8 cellular contexts compared by ENCODE assay signal in the genomic region with DNA sequence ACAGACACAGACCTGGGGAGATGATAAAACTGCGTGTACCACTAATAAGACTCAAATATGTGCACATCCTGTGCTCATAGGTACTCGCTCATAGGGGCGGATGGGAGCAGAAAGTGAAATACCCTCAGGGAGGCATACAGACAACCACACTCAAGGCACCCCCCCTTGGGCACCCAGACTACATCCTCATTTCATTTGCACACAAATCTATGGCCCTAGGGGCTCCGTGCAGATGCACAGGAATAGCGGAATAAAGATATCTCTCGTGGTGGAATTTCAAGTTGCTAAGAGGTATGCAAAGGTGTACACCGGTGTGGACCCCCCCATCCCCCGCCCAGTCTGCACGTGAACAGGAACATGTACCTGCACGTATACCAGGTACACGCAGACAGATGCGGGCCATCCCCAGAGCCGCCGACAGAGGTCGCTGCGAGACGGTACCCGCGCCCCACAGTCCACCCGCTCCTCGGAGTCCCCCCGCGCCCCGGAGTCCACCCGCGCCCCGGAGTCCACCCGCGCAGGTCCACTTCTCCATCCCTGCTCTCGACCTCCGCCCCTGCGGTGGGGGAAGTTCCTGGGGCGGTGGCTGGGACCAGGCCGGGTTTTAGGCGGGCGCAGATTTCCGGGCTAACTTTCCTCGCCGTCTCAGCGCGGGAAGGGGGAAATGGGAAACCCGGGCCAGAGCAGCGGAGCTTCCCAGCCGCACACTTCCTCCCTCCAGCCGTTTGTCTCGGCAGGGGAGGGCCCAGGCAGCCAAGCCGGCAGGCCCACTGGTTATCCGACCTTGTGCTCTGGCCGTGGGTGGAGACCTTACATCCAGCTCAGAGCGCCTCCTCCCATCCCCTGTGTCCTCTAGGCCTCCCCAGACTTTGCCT. TPM values are rescaled to one million over a fixed set of nuclear protein-coding genes. Genes with fewer than 3 reads are reported as not detected.
DNase-seq lines count a peak whose midpoint lies in the region; ATAC-seq and TF ChIP-seq lines count a peak whose summit lies in the region.

No MANE protein-coding gene starts in this region.

- WGBS in mesodermal cell (ENCODE audit: insufficient coverage in 2 of 2), 2 experiments = 11 to 12% methylated on average over 23 to 24 of the region's 50 CpGs

- no peaks in the 10 kb centered on the region for H3K27me3 ChIP-seq in effector memory CD4-positive, alpha-beta T cell (replicated peaks; ENCODE audit: control insufficient read depth, insufficient read depth, low read length, poor library complexity, severe bottlenecking)

- H3K9me3 Mint-ChIP-seq in activated CD4-positive, alpha-beta memory T cell treated with anti-CD3 and anti-CD28 coated beads, Interleukin-2, amount 10 ng/mL, durations not matched to agents 7 days and 5 days = peaks cover 6% of the 10 kb centered on the region

- TF ChIP-seq CTCF in GM10266 (IDR thresholded peaks at IDR 0.05; ENCODE audit: control insufficient read depth, insufficient read depth, low read depth, missing control alignments) (peak; percentile 85), HEK293 (tag by site-specific recombination; IDR thresholded peaks at IDR 0.05) (peak; percentile 86)

- peaks cover 53% of the 10 kb centered on the region for H3K4me1 Mint-ChIP-seq in activated CD4-positive, alpha-beta memory T cell treated with anti-CD3 and anti-CD28 coated beads, Interleukin-2, amount 10 ng/mL, durations not matched to agents 7 days and 5 days

- H3K27me3 Mint-ChIP-seq in activated CD4-positive, alpha-beta memory T cell treated with anti-CD3 and anti-CD28 coated beads, Interleukin-2, amount 10 ng/mL, durations not matched to agents 7 days and 5 days = peaks cover 30% of the 10 kb centered on the region

- no peak for ATAC-seq in GM18519 (IDR thresholded peaks at IDR 0.05; ENCODE audit: low FRiP score, unreplicated experiment)

- peaks cover 21% of the 10 kb centered on the region for H3K36me3 Mint-ChIP-seq in activated CD4-positive, alpha-beta memory T cell treated with anti-CD3 and anti-CD28 coated beads, Interleukin-2, amount 10 ng/mL, durations not matched to agents 7 days and 5 days (ENCODE audit: low read depth)

- POLR2A ChIA-PET in HEK293 (lab: Yijun Ruan, JAX) = interaction anchor here (0.7 to 1.6 kb wide), 3 partner anchors 10 to 111 kb away, joined by 3 to 8 read pairs (median 3); no protein-coding TSS in a partner anchor
- POLR2A ChIA-PET in activated CD4-positive, alpha-beta memory T cell treated with anti-CD3 and anti-CD28 coated beads, Interleukin-2, amount 10 ng/mL, durations not matched to agents 7 days and 5 days (lab: Charles Lee) = interaction anchor here (0.5 to 7.5 kb wide), 3 partner anchors 9 to 80 kb away, joined by 4 to 115 read pairs (median 9); no protein-coding TSS in a partner anchor

- peak overlapping the region; percentile 76 for H3K4me3 Mint-ChIP-seq in activated CD4-positive, alpha-beta memory T cell treated with anti-CD3 and anti-CD28 coated beads, Interleukin-2, amount 10 ng/mL, durations not matched to agents 7 days and 5 days

- peak overlapping the region; percentile 70 for H3K27ac ChIP-seq in HEK293 (ENCODE audit: extremely low read depth, low read depth, low read length)
- peak overlapping the region; percentile 51 for H3K27ac ChIP-seq in effector memory CD4-positive, alpha-beta T cell (ENCODE audit: insufficient read depth, low read length, poor library complexity, severe bottlenecking)
- no peak overlapping the region for H3K27ac ChIP-seq in mesodermal cell (ENCODE audit: low read depth, low read length, severe bottlenecking)

- peak; percentile 67 for DNase-seq in GM10266 (ENCODE audit: extremely low spot score)
- DNase-seq in NCI-H510A treated with DMSO at 0.1 percent for 48 hours (lab: John Stamatoyannopoulos, UW) = peak; percentile 8
- DNase-seq in activated CD4-positive, alpha-beta memory T cell treated with anti-CD3 and anti-CD28 coated beads, Interleukin-2, amount 10 ng/mL, durations not matched to agents 7 days and 5 days = peak; percentile 83
- DNase-seq in effector memory CD4-positive, alpha-beta T cell = peak; percentile 49 to 68 (median 57)
- peak; percentile 51 for DNase-seq in stimulated activated CD8-positive, alpha-beta memory T cell treated with anti-CD3 and anti-CD28 coated beads, Interleukin-4, amount 100 ng/mL, for 24 hours (ENCODE audit: low read depth)

- H3K36me3 ChIP-seq in HEK293 (ENCODE audit: control insufficient read depth in 2 of 2, insufficient read depth in 1 of 2, low read length in 2 of 2) (no peaks in the 10 kb centered on the region), mesodermal cell (ENCODE audit: control insufficient read depth, insufficient read depth, low read length) (no peaks in the 10 kb centered on the region)
- no peaks in the 10 kb centered on the region for H3K36me3 ChIP-seq in effector memory CD4-positive, alpha-beta T cell (ENCODE audit: control insufficient read depth, insufficient read depth, low read length)

- H3K9me3 ChIP-seq in HEK293 (ENCODE audit: control insufficient read depth, insufficient read depth, low read depth, low read length) (no peaks in the 10 kb centered on the region), mesodermal cell (ENCODE audit: control insufficient read depth, low read length) (no peaks in the 10 kb centered on the region)
- no peaks in the 10 kb centered on the region for H3K9me3 ChIP-seq in effector memory CD4-positive, alpha-beta T cell (ENCODE audit: control insufficient read depth, low read length)

- CTCF ChIA-PET in HEK293 (lab: Yijun Ruan, JAX) = interaction anchor here (0.6 to 2.6 kb wide), 17 partner anchors 8 to 592 kb away, joined by 3 to 22 read pairs (median 4); no protein-coding TSS in a partner anchor
- CTCF ChIA-PET in activated CD4-positive, alpha-beta memory T cell treated with anti-CD3 and anti-CD28 coated beads, Interleukin-2, amount 10 ng/mL, durations not matched to agents 7 days and 5 days (lab: Charles Lee) = interaction anchor here (0.7 to 2.5 kb wide), 19 partner anchors 10 to 656 kb away, joined by 3 to 21 read pairs (median 4); no protein-coding TSS in a partner anchor

- peak overlapping the region; percentile 63 for H3K4me3 ChIP-seq in HEK293 (ENCODE audit: low read depth, low read length)
- H3K4me3 ChIP-seq in effector memory CD4-positive, alpha-beta T cell (ENCODE audit: insufficient read depth, low read depth, low read length, poor library complexity, severe bottlenecking) = peak overlapping the region; percentile 44
- H3K4me3 ChIP-seq in mesodermal cell (ENCODE audit: extremely low read depth, insufficient read depth, low read length, poor library complexity, severe bottlenecking) = peak overlapping the region; percentile 45

- H3K27ac Mint-ChIP-seq in activated CD4-positive, alpha-beta memory T cell treated with anti-CD3 and anti-CD28 coated beads, Interleukin-2, amount 10 ng/mL, durations not matched to agents 7 days and 5 days = peak overlapping the region; percentile 65

- peaks cover 3% of the 10 kb centered on the region; the same call in 1 of the 2 replicates for H3K4me1 ChIP-seq in HEK293 (ENCODE audit: control insufficient read depth, insufficient read depth, low read length)
- peaks cover 4% of the 10 kb centered on the region for H3K4me1 ChIP-seq in effector memory CD4-positive, alpha-beta T cell (ENCODE audit: control insufficient read depth, insufficient read depth, low read length, poor library complexity, severe bottlenecking)
- no peaks in the 10 kb centered on the region for H3K4me1 ChIP-seq in mesodermal cell (ENCODE audit: control insufficient read depth, insufficient read depth, low read length, poor library complexity, severe bottlenecking)

TF ChIP-seq in HEK293, 187 proteins besides CTCF, POLR2A, EP300 and RAD21 (continues in another document):
- TF ChIP-seq ZNF391 (tag by site-specific recombination; IDR thresholded peaks at IDR 0.05; ENCODE audit: borderline replicate concordance, low read depth) = peak; percentile 55; the same call in 1 of the 2 replicates
- TF ChIP-seq, protein P1, sequence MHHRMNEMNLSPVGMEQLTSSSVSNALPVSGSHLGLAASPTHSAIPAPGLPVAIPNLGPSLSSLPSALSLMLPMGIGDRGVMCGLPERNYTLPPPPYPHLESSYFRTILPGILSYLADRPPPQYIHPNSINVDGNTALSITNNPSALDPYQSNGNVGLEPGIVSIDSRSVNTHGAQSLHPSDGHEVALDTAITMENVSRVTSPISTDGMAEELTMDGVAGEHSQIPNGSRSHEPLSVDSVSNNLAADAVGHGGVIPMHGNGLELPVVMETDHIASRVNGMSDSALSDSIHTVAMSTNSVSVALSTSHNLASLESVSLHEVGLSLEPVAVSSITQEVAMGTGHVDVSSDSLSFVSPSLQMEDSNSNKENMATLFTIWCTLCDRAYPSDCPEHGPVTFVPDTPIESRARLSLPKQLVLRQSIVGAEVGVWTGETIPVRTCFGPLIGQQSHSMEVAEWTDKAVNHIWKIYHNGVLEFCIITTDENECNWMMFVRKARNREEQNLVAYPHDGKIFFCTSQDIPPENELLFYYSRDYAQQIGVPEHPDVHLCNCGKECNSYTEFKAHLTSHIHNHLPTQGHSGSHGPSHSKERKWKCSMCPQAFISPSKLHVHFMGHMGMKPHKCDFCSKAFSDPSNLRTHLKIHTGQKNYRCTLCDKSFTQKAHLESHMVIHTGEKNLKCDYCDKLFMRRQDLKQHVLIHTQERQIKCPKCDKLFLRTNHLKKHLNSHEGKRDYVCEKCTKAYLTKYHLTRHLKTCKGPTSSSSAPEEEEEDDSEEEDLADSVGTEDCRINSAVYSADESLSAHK (tag by site-specific recombination; IDR thresholded peaks at IDR 0.05) = 0 out of 2 replicates have a peak, but pooled peaks have one; percentile 15
- peak; percentile 93 for TF ChIP-seq ZBTB8A (tag by site-specific recombination; IDR thresholded peaks at IDR 0.05)
- TF ChIP-seq ZNF341 (tag by site-specific recombination; IDR thresholded peaks at IDR 0.05; ENCODE audit: low read depth) = peak; percentile 88

RNA-seq across cellular contexts. Expression of gene IL12B, which starts 1.0 kb away (rescaled TPM):
- under 1 TPM in 1 of 2 experiments, not detected in 1; 0.08 TPM for total RNA-seq in activated CD4-positive, alpha-beta memory T cell treated with anti-CD3 and anti-CD28 coated beads, Interleukin-2, amount 10 ng/mL, durations not matched to agents 7 days and 5 days
- polyA plus RNA-seq in mesodermal cell (2013, experiment 1 of 2) = not detected
- not detected for polyA plus RNA-seq in mesodermal cell (2013, experiment 2 of 2)

Comparison
In these comparisons a context has a peak if more than half of its experiments do, and no peak if none do; other contexts are left out.
1. DNase-seq: peak in every context shown above with its lines; median percentile 83 in activated CD4-positive, alpha-beta memory T cell treated with anti-CD3 and anti-CD28 coated beads, Interleukin-2, amount 10 ng/mL, durations not matched to agents 7 days and 5 days; 67 in GM10266; 57 in effector memory CD4-positive, alpha-beta T cell; 51 in stimulated activated CD8-positive, alpha-beta memory T cell treated with anti-CD3 and anti-CD28 coated beads, Interleukin-4, amount 100 ng/mL, for 24 hours; 8 in NCI-H510A treated with DMSO at 0.1 percent for 48 hours.